In the genomic region with DNA sequence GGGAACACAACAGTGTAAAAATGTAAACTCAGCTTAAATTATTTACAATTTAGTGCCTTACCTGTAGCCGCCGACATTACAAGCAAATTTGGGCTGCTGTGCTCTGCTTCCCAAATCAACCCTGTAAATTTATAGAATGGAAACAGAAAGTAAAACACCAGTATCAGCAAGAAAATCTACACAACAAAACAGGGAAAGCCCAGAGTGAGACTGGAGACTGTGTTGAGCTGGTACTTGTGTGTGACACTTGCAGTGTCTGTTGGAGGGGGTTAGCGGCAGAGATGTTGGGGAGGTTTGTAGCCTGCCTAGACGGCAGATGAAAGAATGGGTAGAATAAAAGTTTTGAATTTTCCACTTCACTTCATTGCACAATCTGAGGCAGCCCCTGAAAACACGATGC, we compare ENCODE assay signal across 16 cellular contexts. TPM values are rescaled to one million over a fixed set of nuclear protein-coding genes. Genes with fewer than 3 reads are reported as not detected.
"Had no signal": no experiment of that assay in that cellular context is flagged by ENCODE, and none has a peak within 500 bp of the region (broad histone marks: within the 10 kb centered on the region; RNA-seq: fewer than 3 reads in every experiment).

No MANE protein-coding gene starts in this region.

RNA-seq across cellular contexts. Expression of gene MAGEA2B, which starts 1.2 kb away (rescaled TPM):
- total RNA-seq: activated CD4-positive, alpha-beta memory T cell treated with anti-CD3 and anti-CD28 coated beads, Interleukin-2, amount 10 ng/mL, durations not matched to agents 7 days and 5 days; activated CD4-positive, alpha-beta T cell treated with anti-CD3 and anti-CD28 coated beads for 36 hours; activated CD4-positive, alpha-beta T cell treated with anti-CD3 and anti-CD28 coated beads, Interleukin-2, amount 10 ng/mL, durations not matched to agents 7 days and 5 days; activated CD8-positive, alpha-beta memory T cell treated with anti-CD3 and anti-CD28 coated beads, Interleukin-2, amount 10 ng/mL, durations not matched to agents 7 days and 5 days; activated CD8-positive, alpha-beta T cell treated with anti-CD3 and anti-CD28 coated beads, Interleukin-2, amount 10 ng/mL, durations not matched to agents 7 days and 5 days; activated naive CD8-positive, alpha-beta T cell treated with anti-CD3 and anti-CD28 coated beads, Interleukin-2, amount 10 ng/mL, durations not matched to agents 7 days and 5 days; activated T-helper 2 cell treated with anti-CD3 and anti-CD28 coated beads, Interferon-gamma antibody, Interleukin-2, Interleukin-4, amounts not matched to agents 10 μg/mL and 5 μg/mL and 100 μg/mL, durations not matched to agents 14 hours and 24 hours and 36 hours; ascending aorta; body of pancreas; breast epithelium; cardiac septum; cerebellum; T-helper 2 cell treated with Interferon-gamma antibody and Interleukin-4, amounts not matched to agents 100 ng/mL and 5 ng/mL, for 36 hours had no signal
- polyA plus RNA-seq: adipose tissue had no signal

RNA-seq across cellular contexts. Expression of gene CSAG2, which starts 4.1 kb away (rescaled TPM):
- total RNA-seq: activated CD8-positive, alpha-beta T cell treated with anti-CD3 and anti-CD28 coated beads, Interleukin-2, amount 10 ng/mL, durations not matched to agents 7 days and 5 days; activated T-helper 2 cell treated with anti-CD3 and anti-CD28 coated beads, Interferon-gamma antibody, Interleukin-2, Interleukin-4, amounts not matched to agents 10 μg/mL and 5 μg/mL and 100 μg/mL, durations not matched to agents 14 hours and 24 hours and 36 hours; ascending aorta; body of pancreas; breast epithelium; cardiac septum; cerebellum; colonic mucosa; T-helper 2 cell treated with Interferon-gamma antibody and Interleukin-4, amounts not matched to agents 100 ng/mL and 5 ng/mL, for 36 hours; WTC11 had no signal
- polyA plus RNA-seq: adipose tissue had no signal

RNA-seq across cellular contexts. Expression of gene MAGEA3, which starts 14.6 kb away (rescaled TPM):
- total RNA-seq: activated CD4-positive, alpha-beta memory T cell treated with anti-CD3 and anti-CD28 coated beads, Interleukin-2, amount 10 ng/mL, durations not matched to agents 7 days and 5 days; activated CD4-positive, alpha-beta T cell treated with anti-CD3 and anti-CD28 coated beads for 36 hours; activated CD4-positive, alpha-beta T cell treated with anti-CD3 and anti-CD28 coated beads, Interleukin-2, amount 10 ng/mL, durations not matched to agents 7 days and 5 days; activated CD8-positive, alpha-beta memory T cell treated with anti-CD3 and anti-CD28 coated beads, Interleukin-2, amount 10 ng/mL, durations not matched to agents 7 days and 5 days; activated CD8-positive, alpha-beta T cell treated with anti-CD3 and anti-CD28 coated beads, Interleukin-2, amount 10 ng/mL, durations not matched to agents 7 days and 5 days; activated naive CD8-positive, alpha-beta T cell treated with anti-CD3 and anti-CD28 coated beads, Interleukin-2, amount 10 ng/mL, durations not matched to agents 7 days and 5 days; activated T-helper 2 cell treated with anti-CD3 and anti-CD28 coated beads, Interferon-gamma antibody, Interleukin-2, Interleukin-4, amounts not matched to agents 10 μg/mL and 5 μg/mL and 100 μg/mL, durations not matched to agents 14 hours and 24 hours and 36 hours; ascending aorta; body of pancreas; breast epithelium; cardiac septum; cerebellum; T-helper 2 cell treated with Interferon-gamma antibody and Interleukin-4, amounts not matched to agents 100 ng/mL and 5 ng/mL, for 36 hours had no signal
- polyA plus RNA-seq: adipose tissue had no signal

RNA-seq across cellular contexts. Expression of gene CSAG1, which starts 20.3 kb away (rescaled TPM):
- total RNA-seq: activated CD4-positive, alpha-beta memory T cell treated with anti-CD3 and anti-CD28 coated beads, Interleukin-2, amount 10 ng/mL, durations not matched to agents 7 days and 5 days; activated CD4-positive, alpha-beta T cell treated with anti-CD3 and anti-CD28 coated beads for 36 hours; activated CD4-positive, alpha-beta T cell treated with anti-CD3 and anti-CD28 coated beads, Interleukin-2, amount 10 ng/mL, durations not matched to agents 7 days and 5 days; activated CD8-positive, alpha-beta memory T cell treated with anti-CD3 and anti-CD28 coated beads, Interleukin-2, amount 10 ng/mL, durations not matched to agents 7 days and 5 days; activated CD8-positive, alpha-beta T cell treated with anti-CD3 and anti-CD28 coated beads, Interleukin-2, amount 10 ng/mL, durations not matched to agents 7 days and 5 days; activated naive CD8-positive, alpha-beta T cell treated with anti-CD3 and anti-CD28 coated beads, Interleukin-2, amount 10 ng/mL, durations not matched to agents 7 days and 5 days; activated T-helper 2 cell treated with anti-CD3 and anti-CD28 coated beads, Interferon-gamma antibody, Interleukin-2, Interleukin-4, amounts not matched to agents 10 μg/mL and 5 μg/mL and 100 μg/mL, durations not matched to agents 14 hours and 24 hours and 36 hours; ascending aorta; body of pancreas; breast epithelium; cardiac septum; cerebellum; colonic mucosa; T-helper 2 cell treated with Interferon-gamma antibody and Interleukin-4, amounts not matched to agents 100 ng/mL and 5 ng/mL, for 36 hours had no signal
- polyA plus RNA-seq: adipose tissue had no signal

RNA-seq across cellular contexts. Expression of gene MAGEA12, which starts 20.4 kb away (rescaled TPM):
- total RNA-seq: activated CD4-positive, alpha-beta memory T cell treated with anti-CD3 and anti-CD28 coated beads, Interleukin-2, amount 10 ng/mL, durations not matched to agents 7 days and 5 days; activated CD4-positive, alpha-beta T cell treated with anti-CD3 and anti-CD28 coated beads for 36 hours; activated CD4-positive, alpha-beta T cell treated with anti-CD3 and anti-CD28 coated beads, Interleukin-2, amount 10 ng/mL, durations not matched to agents 7 days and 5 days; activated CD8-positive, alpha-beta memory T cell treated with anti-CD3 and anti-CD28 coated beads, Interleukin-2, amount 10 ng/mL, durations not matched to agents 7 days and 5 days; activated CD8-positive, alpha-beta T cell treated with anti-CD3 and anti-CD28 coated beads, Interleukin-2, amount 10 ng/mL, durations not matched to agents 7 days and 5 days; activated naive CD8-positive, alpha-beta T cell treated with anti-CD3 and anti-CD28 coated beads, Interleukin-2, amount 10 ng/mL, durations not matched to agents 7 days and 5 days; activated T-helper 2 cell treated with anti-CD3 and anti-CD28 coated beads, Interferon-gamma antibody, Interleukin-2, Interleukin-4, amounts not matched to agents 10 μg/mL and 5 μg/mL and 100 μg/mL, durations not matched to agents 14 hours and 24 hours and 36 hours; ascending aorta; body of pancreas; breast epithelium; cardiac septum; cerebellum; T-helper 2 cell treated with Interferon-gamma antibody and Interleukin-4, amounts not matched to agents 100 ng/mL and 5 ng/mL, for 36 hours had no signal
- polyA plus RNA-seq: adipose tissue had no signal
